In genomic region chr20:16574656-16575355, GRCh38 we compare ENCODE assay signal across 1 cellular context.
TF ChIP-seq lines count a peak whose summit lies in the region.

No MANE protein-coding gene starts in this region.

TF ChIP-seq in HepG2, 621 proteins besides CTCF, POLR2A, EP300 and RAD21 (continued from another document and continues in another):
- peak; percentile 71; the same call in 1 of the 2 replicates for TF ChIP-seq RXRB (CRISPR knock-in tag; IDR thresholded peaks at IDR 0.05; ENCODE audit: borderline replicate concordance)
- TF ChIP-seq RELA (CRISPR knock-in tag; IDR thresholded peaks at IDR 0.05), result no peak; the same call in 1 of the 2 replicates
- TF ChIP-seq ZNF230 (CRISPR knock-in tag; IDR thresholded peaks at IDR 0.05), result peak; percentile 74; the same call in 1 of the 2 replicates
- no peak for TF ChIP-seq BATF2 (CRISPR knock-in tag; IDR thresholded peaks at IDR 0.05)
- TF ChIP-seq SMYD3 (CRISPR knock-in tag; IDR thresholded peaks at IDR 0.05), result no peak
- TF ChIP-seq AKNA (CRISPR knock-in tag; IDR thresholded peaks at IDR 0.05; ENCODE audit: borderline replicate concordance), result no peak
- TF ChIP-seq RBFOX2 (IDR thresholded peaks at IDR 0.05; ENCODE audit: low read depth, low read length), result peak; percentile 76
- no peak for TF ChIP-seq U2AF1 (optimal IDR thresholded peaks at IDR 0.05; ENCODE audit: low read depth, low read length)
- peak; percentile 97 for TF ChIP-seq SRF (IDR thresholded peaks at IDR 0.05; ENCODE audit: low read depth, low read length)
- TF ChIP-seq ZNF784 (CRISPR knock-in tag; IDR thresholded peaks at IDR 0.05; ENCODE audit: borderline replicate concordance), result peak; percentile 61; the same call in 1 of the 2 replicates
- no peak for TF ChIP-seq ZFP36L2 (CRISPR knock-in tag; IDR thresholded peaks at IDR 0.05)
- peak; percentile 81 for TF ChIP-seq DRAP1 (CRISPR knock-in tag; IDR thresholded peaks at IDR 0.05)
- TF ChIP-seq ZNF710 (CRISPR knock-in tag; IDR thresholded peaks at IDR 0.05; ENCODE audit: borderline replicate concordance), result no peak
- TF ChIP-seq PRMT3 (CRISPR knock-in tag; IDR thresholded peaks at IDR 0.05; ENCODE audit: borderline replicate concordance, low read depth), result no peak
- no peak for TF ChIP-seq ARNT2 (CRISPR knock-in tag; IDR thresholded peaks at IDR 0.05; ENCODE audit: low read depth)
- TF ChIP-seq ZNF574 (CRISPR knock-in tag; IDR thresholded peaks at IDR 0.05), result peak; percentile 86
- no peak for TF ChIP-seq ZNF34 (CRISPR knock-in tag; IDR thresholded peaks at IDR 0.05; ENCODE audit: borderline replicate concordance)
- TF ChIP-seq RARG (CRISPR knock-in tag; IDR thresholded peaks at IDR 0.05; ENCODE audit: low read depth), result no peak
- TF ChIP-seq ZNF331 (CRISPR knock-in tag; IDR thresholded peaks at IDR 0.05), result peak; percentile 74; the same call in 1 of the 2 replicates
- peak; percentile 45; the same call in 1 of the 2 replicates for TF ChIP-seq UBTF (CRISPR knock-in tag; IDR thresholded peaks at IDR 0.05)
- no peak for TF ChIP-seq SP1 (IDR thresholded peaks at IDR 0.05)
- peak; percentile 58 for TF ChIP-seq SP1 (CRISPR knock-in tag; IDR thresholded peaks at IDR 0.05)
- peak; percentile 78 for TF ChIP-seq ZFY (CRISPR knock-in tag; IDR thresholded peaks at IDR 0.05)
- no peak for TF ChIP-seq BCLAF1 (IDR thresholded peaks at IDR 0.05)
- TF ChIP-seq ZBTB34 (CRISPR knock-in tag; IDR thresholded peaks at IDR 0.05), result no peak
- TF ChIP-seq YEATS4 (CRISPR knock-in tag; IDR thresholded peaks at IDR 0.05; ENCODE audit: borderline replicate concordance), result peak; percentile 83
- TF ChIP-seq ARID3A (IDR thresholded peaks at IDR 0.05; ENCODE audit: low read depth, low read length), result peak; percentile 82
- TF ChIP-seq GLMP (CRISPR knock-in tag; IDR thresholded peaks at IDR 0.05; ENCODE audit: borderline replicate concordance), result no peak
- TF ChIP-seq CBFB (CRISPR knock-in tag; IDR thresholded peaks at IDR 0.05), result no peak
- no peak for TF ChIP-seq ZNF367 (CRISPR knock-in tag; IDR thresholded peaks at IDR 0.05; ENCODE audit: borderline replicate concordance)
- no peak for TF ChIP-seq SCMH1 (CRISPR knock-in tag; IDR thresholded peaks at IDR 0.05; ENCODE audit: borderline replicate concordance)
- TF ChIP-seq POLR2G (IDR thresholded peaks at IDR 0.05; ENCODE audit: low read depth, low read length), result peak; percentile 74
- no peak; the same call in 1 of the 2 replicates for TF ChIP-seq RFX3 (CRISPR knock-in tag; IDR thresholded peaks at IDR 0.05)
